21 cellular contexts compared by ENCODE assay signal in the genomic region with DNA sequence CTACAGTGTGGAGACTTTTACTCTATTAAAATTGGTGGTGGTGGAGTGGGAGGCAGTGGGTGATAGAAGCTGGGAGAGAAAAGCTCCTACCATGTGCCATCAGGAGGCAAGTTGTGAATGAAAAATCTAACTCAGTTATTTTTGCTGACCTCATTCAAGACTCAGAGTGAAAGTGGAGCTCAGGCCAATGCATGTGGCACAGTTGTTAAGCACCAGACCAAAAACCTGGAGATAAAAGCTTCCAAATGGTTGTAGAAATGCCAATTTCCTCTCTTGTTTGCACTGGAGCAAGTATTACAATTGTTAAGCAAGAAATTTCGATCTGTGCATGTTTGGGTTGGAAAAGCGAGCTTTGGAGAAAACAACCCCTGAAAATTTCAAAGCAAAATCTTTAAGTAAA.
DNase-seq lines count a peak whose midpoint lies in the region; ATAC-seq, FAIRE-seq and TF ChIP-seq lines count a peak whose summit lies in the region.
"Had no signal": no experiment of that assay in that cellular context is flagged by ENCODE, and none has a peak within 500 bp of the region (broad histone marks: within the 10 kb centered on the region; RNA-seq: fewer than 3 reads in every experiment).

No MANE protein-coding gene starts in this region.

- no peak for TF ChIP-seq CTCF in AG10803 (conservative IDR thresholded peaks at IDR 0.05; ENCODE audit: low read length)
- TF ChIP-seq CTCF in OCI-LY3 (IDR thresholded peaks at IDR 0.05; ENCODE audit: low read depth, low read length): no peak
- no peak for TF ChIP-seq CTCF in pancreas (IDR thresholded peaks at IDR 0.05)
- TF ChIP-seq CTCF in ascending aorta (IDR thresholded peaks at IDR 0.05): no peak
- no peak for TF ChIP-seq CTCF in PC-9 (conservative IDR thresholded peaks at IDR 0.05)

- no peak overlapping the region for H3K9ac ChIP-seq in OCI-LY3 (ENCODE audit: low read length)

- peak overlapping the region; percentile 39; the same call in 1 of the 2 replicates for H2AFZ ChIP-seq in OCI-LY3 (ENCODE audit: low read depth, low read length)
- no peak overlapping the region for H2AFZ ChIP-seq in PC-9

- intact Hi-C loops in pancreas (cut with DNase I) (no loop called here), ascending aorta (cut with DNase I) (no loop called here), PC-9 (cut with micrococcal nuclease; ENCODE audit: unreplicated experiment) (no loop called here)

- ATAC-seq in pancreas: peak; percentile 31 to 93 (median 60)
- ATAC-seq in SK-N-SH treated with all-trans-retinoic acid at 6 μM for 48 hours: no peak
- ATAC-seq: A549, K562 had no signal

- FAIRE-seq in pancreas (lab: Jason Lieb, UNC): no peak
- FAIRE-seq: A549, K562, RCC 7860 had no signal

- H3K4me1 ChIP-seq in OCI-LY3 (ENCODE audit: low read length) (peaks cover 7% of the 10 kb centered on the region; the same call in 1 of the 2 replicates), pancreas (peaks cover 0 to 13% (median 0%) of the 10 kb centered on the region in 3 donors), ascending aorta (no peaks in the 10 kb centered on the region), PC-9 (replicated peaks; ENCODE audit: insufficient read depth) (no peaks in the 10 kb centered on the region)

- H3K27ac ChIP-seq in OCI-LY3 (ENCODE audit: low read length): no peak overlapping the region
- H3K27ac ChIP-seq in pancreas: no peak overlapping the region
- no peak overlapping the region for H3K27ac ChIP-seq in ascending aorta
- no peak overlapping the region for H3K27ac ChIP-seq in PC-9
- H3K27ac ChIP-seq: C4-2B, SK-N-MC had no signal

- no peaks in the 10 kb centered on the region for H3K9me2 ChIP-seq in PC-9 (ENCODE audit: insufficient read depth)

- DNase-seq in AG10803 (ENCODE audit: low read depth) (peak; percentile 79), fibroblast of gingiva (ENCODE audit: low read depth) (peak; percentile 77), pancreas (no peak), ascending aorta (ENCODE audit: low spot score in 2 of 2) (no peak), PC-9 (no peak)
- DNase-seq: AML-193, DMS79, NCI-H1092 treated with DMSO at 0.1 percent for 48 hours, NCI-H2081, NCI-H2171 treated with DMSO at 0.1 percent for 48 hours, NCI-H446 treated with DMSO at 0.1 percent for 48 hours, NCI-H69, SHP77 had no signal

- CTCF ChIA-PET in PC-9 (lab: Charles Lee): no interaction called here

- POLR2A ChIA-PET in PC-9 (lab: Charles Lee; ENCODE audit: unreplicated experiment): interaction anchor here (0.7 kb wide), 1 partner anchor 11 kb away, joined by 5 read pairs; no protein-coding TSS in a partner anchor

- H4K20me1 ChIP-seq in OCI-LY3 (ENCODE audit: insufficient read depth, low read length): no peaks in the 10 kb centered on the region
- H4K20me1 ChIP-seq in PC-9 (ENCODE audit: insufficient read depth): no peaks in the 10 kb centered on the region

- H3K4me3 ChIP-seq in AG10803 (ENCODE audit: low read length) (no peak overlapping the region), OCI-LY3 (ENCODE audit: low read length) (no peak overlapping the region), pancreas (no peak overlapping the region), ascending aorta (no peak overlapping the region), PC-9 (no peak overlapping the region)
- H3K4me3 ChIP-seq: A549, HAP-1, K562, SK-N-MC had no signal

- H3K27me3 ChIP-seq in OCI-LY3 (ENCODE audit: low read depth, low read length) (peaks cover 5% of the 10 kb centered on the region; the same call in 1 of the 2 replicates), pancreas (no peaks in the 10 kb centered on the region), ascending aorta (no peaks in the 10 kb centered on the region), PC-9 (ENCODE audit: insufficient read depth, low read depth) (no peaks in the 10 kb centered on the region)

- H3K9me3 ChIP-seq in OCI-LY3 (ENCODE audit: insufficient read depth, low read length) (no peaks in the 10 kb centered on the region), pancreas (no peaks in the 10 kb centered on the region), ascending aorta (no peaks in the 10 kb centered on the region), PC-9 (ENCODE audit: insufficient read depth, low read depth) (no peaks in the 10 kb centered on the region)
- H3K9me3 ChIP-seq: A549, HAP-1 had no signal

- H3K4me2 ChIP-seq in OCI-LY3 (ENCODE audit: low read length) (no peak overlapping the region), PC-9 (no peak overlapping the region)
- H3K4me2 ChIP-seq: A549 had no signal

- H3K79me2 ChIP-seq in OCI-LY3 (ENCODE audit: low read length) (no peaks in the 10 kb centered on the region), PC-9 (ENCODE audit: low read depth) (no peaks in the 10 kb centered on the region)

- WGBS in pancreas, 2 donors: 19 to 44% methylated on average over 2 of the region's 2 CpGs

- BruUV-seq in PC-9 (replicated peaks; lab: Mats Ljungman, UMichigan): no TSS peak

- H3K36me3 ChIP-seq in OCI-LY3 (replicated peaks; ENCODE audit: low read depth, low read length): no peaks in the 10 kb centered on the region
- no peaks in the 10 kb centered on the region for H3K36me3 ChIP-seq in pancreas
- no peaks in the 10 kb centered on the region for H3K36me3 ChIP-seq in ascending aorta
- H3K36me3 ChIP-seq in PC-9 (ENCODE audit: low read depth): no peaks in the 10 kb centered on the region
- H3K36me3 ChIP-seq: HAP-1 had no signal

- H3F3A ChIP-seq in PC-9 (ENCODE audit: insufficient read depth, low read depth): no peaks in the 10 kb centered on the region

TF ChIP-seq in SK-N-SH treated with all-trans-retinoic acid at 6 μM for 48 hours, 23 proteins besides CTCF, POLR2A, EP300 and RAD21:
- TF ChIP-seq BACH2 (CRISPR knock-in tag; IDR thresholded peaks at IDR 0.05; ENCODE audit: borderline replicate concordance) (no peak), SNAI2 (CRISPR knock-in tag; IDR thresholded peaks at IDR 0.05) (no peak), ZFP30 (CRISPR knock-in tag; IDR thresholded peaks at IDR 0.05) (no peak), GLIS3 (CRISPR knock-in tag; IDR thresholded peaks at IDR 0.05) (no peak), ISL1 (CRISPR knock-in tag; IDR thresholded peaks at IDR 0.05) (no peak), PPARA (CRISPR knock-in tag; IDR thresholded peaks at IDR 0.05; ENCODE audit: borderline replicate concordance) (no peak)
- TF ChIP-seq, protein P1, sequence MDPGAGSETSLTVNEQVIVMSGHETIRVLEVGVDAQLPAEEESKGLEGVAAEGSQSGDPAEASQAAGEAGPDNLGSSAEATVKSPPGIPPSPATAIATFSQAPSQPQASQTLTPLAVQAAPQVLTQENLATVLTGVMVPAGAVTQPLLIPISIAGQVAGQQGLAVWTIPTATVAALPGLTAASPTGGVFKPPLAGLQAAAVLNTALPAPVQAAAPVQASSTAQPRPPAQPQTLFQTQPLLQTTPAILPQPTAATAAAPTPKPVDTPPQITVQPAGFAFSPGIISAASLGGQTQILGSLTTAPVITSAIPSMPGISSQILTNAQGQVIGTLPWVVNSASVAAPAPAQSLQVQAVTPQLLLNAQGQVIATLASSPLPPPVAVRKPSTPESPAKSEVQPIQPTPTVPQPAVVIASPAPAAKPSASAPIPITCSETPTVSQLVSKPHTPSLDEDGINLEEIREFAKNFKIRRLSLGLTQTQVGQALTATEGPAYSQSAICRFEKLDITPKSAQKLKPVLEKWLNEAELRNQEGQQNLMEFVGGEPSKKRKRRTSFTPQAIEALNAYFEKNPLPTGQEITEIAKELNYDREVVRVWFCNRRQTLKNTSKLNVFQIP (CRISPR knock-in tag; IDR thresholded peaks at IDR 0.05; ENCODE audit: borderline replicate concordance, low read depth): no peak
- TF ChIP-seq, protein P2, sequence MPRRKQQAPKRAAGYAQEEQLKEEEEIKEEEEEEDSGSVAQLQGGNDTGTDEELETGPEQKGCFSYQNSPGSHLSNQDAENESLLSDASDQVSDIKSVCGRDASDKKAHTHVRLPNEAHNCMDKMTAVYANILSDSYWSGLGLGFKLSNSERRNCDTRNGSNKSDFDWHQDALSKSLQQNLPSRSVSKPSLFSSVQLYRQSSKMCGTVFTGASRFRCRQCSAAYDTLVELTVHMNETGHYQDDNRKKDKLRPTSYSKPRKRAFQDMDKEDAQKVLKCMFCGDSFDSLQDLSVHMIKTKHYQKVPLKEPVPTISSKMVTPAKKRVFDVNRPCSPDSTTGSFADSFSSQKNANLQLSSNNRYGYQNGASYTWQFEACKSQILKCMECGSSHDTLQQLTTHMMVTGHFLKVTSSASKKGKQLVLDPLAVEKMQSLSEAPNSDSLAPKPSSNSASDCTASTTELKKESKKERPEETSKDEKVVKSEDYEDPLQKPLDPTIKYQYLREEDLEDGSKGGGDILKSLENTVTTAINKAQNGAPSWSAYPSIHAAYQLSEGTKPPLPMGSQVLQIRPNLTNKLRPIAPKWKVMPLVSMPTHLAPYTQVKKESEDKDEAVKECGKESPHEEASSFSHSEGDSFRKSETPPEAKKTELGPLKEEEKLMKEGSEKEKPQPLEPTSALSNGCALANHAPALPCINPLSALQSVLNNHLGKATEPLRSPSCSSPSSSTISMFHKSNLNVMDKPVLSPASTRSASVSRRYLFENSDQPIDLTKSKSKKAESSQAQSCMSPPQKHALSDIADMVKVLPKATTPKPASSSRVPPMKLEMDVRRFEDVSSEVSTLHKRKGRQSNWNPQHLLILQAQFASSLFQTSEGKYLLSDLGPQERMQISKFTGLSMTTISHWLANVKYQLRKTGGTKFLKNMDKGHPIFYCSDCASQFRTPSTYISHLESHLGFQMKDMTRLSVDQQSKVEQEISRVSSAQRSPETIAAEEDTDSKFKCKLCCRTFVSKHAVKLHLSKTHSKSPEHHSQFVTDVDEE (CRISPR knock-in tag; IDR thresholded peaks at IDR 0.05): no peak
TF ChIP-seq in SK-N-SH treated with all-trans-retinoic acid at 6 μM for 48 hours: peak in this region for 0.

Comparison
In these comparisons a context has a peak if more than half of its experiments do, and no peak if none do; other contexts are left out.
1. DNase-seq: peak in AG10803 (single experiment) and fibroblast of gingiva (single experiment); none in pancreas (0 of 6), ascending aorta (0 of 2) and PC-9 (0 of 2).